8 cellular contexts compared by ENCODE assay signal in genomic region chr4:41257901-41258300, GRCh38. TPM values are rescaled to one million over a fixed set of nuclear protein-coding genes. Genes with fewer than 3 reads are reported as not detected.
A peak's percentile ranks its signal among the peaks of the same experiment; 100 is the strongest.
DNase-seq lines count a peak whose midpoint lies in the region; ATAC-seq and TF ChIP-seq lines count a peak whose summit lies in the region.

No MANE protein-coding gene starts in this region.

- no peak for TF ChIP-seq POLR2A in vagina (IDR thresholded peaks at IDR 0.05)

- TF ChIP-seq CTCF in heart right ventricle (IDR thresholded peaks at IDR 0.05) (no peak), astrocyte of the cerebellum (IDR thresholded peaks at IDR 0.05; ENCODE audit: low read depth, low read length, missing control alignments) (no peak), lung (IDR thresholded peaks at IDR 0.05; ENCODE audit: control extremely low read depth, extremely low read depth) (no peak), vagina (IDR thresholded peaks at IDR 0.05) (no peak)

- peak in 1 of 8 donors; percentile 15 for ATAC-seq in heart right ventricle
- ATAC-seq in lung (ENCODE audit: insufficient read depth, low FRiP score), result no peak
- no peak for ATAC-seq in GM18909 (IDR thresholded peaks at IDR 0.05; ENCODE audit: poor library complexity, unreplicated experiment)
- no peak for ATAC-seq in HG02938 (IDR thresholded peaks at IDR 0.05; ENCODE audit: unreplicated experiment)

- H3K27ac ChIP-seq in heart right ventricle (no peak overlapping the region), lung (ENCODE audit: low read depth in 1 of 2, low read length in 1 of 2) (no peak overlapping the region), vagina (peak overlapping the region; percentile 14)

- in situ Hi-C loops in astrocyte of the cerebellum (cut with HindIII; ENCODE audit: low sequenced_read_pairs), result no loop called here

- intact Hi-C loops in heart right ventricle (cut with DNase I) (loop anchor here in 2 of 10 donors (10.0 kb wide), 1 partner anchor 627 kb away; no protein-coding TSS in a partner anchor), cardiac septum (cut with DNase I) (loop anchor here (10.0 kb wide), 1 partner anchor 627 kb away; no protein-coding TSS in a partner anchor), vagina (cut with DNase I) (no loop called here)

- H3K27me3 ChIP-seq in heart right ventricle, result peaks cover 0 to 63% (median 20%) of the 10 kb centered on the region in 7 donors
- H3K27me3 ChIP-seq in lung (ENCODE audit: control insufficient read depth, insufficient read depth), result no peaks in the 10 kb centered on the region
- no peaks in the 10 kb centered on the region for H3K27me3 ChIP-seq in vagina

- peaks cover 0 to 8% (median 0%) of the 10 kb centered on the region in 9 donors for H3K36me3 ChIP-seq in heart right ventricle
- no peaks in the 10 kb centered on the region for H3K36me3 ChIP-seq in lung (ENCODE audit: control insufficient read depth in 2 of 2, insufficient read depth in 2 of 2, low read length in 2 of 2)
- H3K36me3 ChIP-seq in vagina, result peaks cover 0 to 7% of the 10 kb centered on the region in 2 donors

- 31 to 37% methylated on average over 11 of the region's 11 CpGs for WGBS in heart right ventricle, 2 donors
- WGBS in lung, 2 donors, result 21 to 31% methylated on average over 11 of the region's 11 CpGs

- H3K9me3 ChIP-seq in heart right ventricle, result no peaks in the 10 kb centered on the region
- H3K9me3 ChIP-seq in lung (ENCODE audit: control insufficient read depth in 2 of 2, insufficient read depth in 1 of 2, low read length in 1 of 2), result peaks cover 0 to 7% of the 10 kb centered on the region in 2 donors
- no peaks in the 10 kb centered on the region for H3K9me3 ChIP-seq in vagina

- DNase-seq in heart right ventricle (no peak), cardiac septum (ENCODE audit: low spot score) (no peak), astrocyte of the cerebellum (ENCODE audit: low read depth) (no peak), lung (ENCODE audit: low spot score) (no peak), vagina (ENCODE audit: extremely low spot score in 2 of 2) (no peak), NCI-H1694 treated with DMSO at 0.1 percent for 48 hours (lab: John Stamatoyannopoulos, UW) (no peak)

- H3K4me1 ChIP-seq in heart right ventricle (peaks cover 8 to 21% (median 16%) of the 10 kb centered on the region in 9 donors), lung (ENCODE audit: control insufficient read depth in 2 of 2, insufficient read depth in 2 of 2, low read length in 2 of 2) (peaks cover 5 to 14% of the 10 kb centered on the region in 2 donors), vagina (peaks cover 22% of the 10 kb centered on the region)

- H3K4me3 ChIP-seq in heart right ventricle, result peak overlapping the region in 9 of 10 donors; percentile 16 to 62 (median 58)
- H3K4me3 ChIP-seq in astrocyte of the cerebellum (ENCODE audit: low read depth, low read length), result peak overlapping the region; percentile 75
- peak overlapping the region; percentile 41 for H3K4me3 ChIP-seq in lung
- H3K4me3 ChIP-seq in vagina, result peak overlapping the region; percentile 45 to 55

RNA-seq across cellular contexts. Expression of gene UCHL1, which starts 1.2 kb away (rescaled TPM):
- 10 to 100 TPM in 6 of 10 donors, 1 to 10 TPM in 4; 3.2 to 75.9 (median 12.1) TPM for total RNA-seq in heart right ventricle
- 1 to 10 TPM; 7.8 to 8.5 TPM for polyA plus RNA-seq in heart right ventricle
- 76.8 TPM for total RNA-seq in cardiac septum
- total RNA-seq in lung, result 10 to 100 TPM in 1 of 2 donors, 1 to 10 TPM in 1; 6.9 to 17.2 TPM
- polyA plus RNA-seq in lung, result 10 to 100 TPM in 1 of 2 donors, 1 to 10 TPM in 1; 9.8 to 38.2 TPM
- 174 TPM for total RNA-seq in vagina

RNA-seq across cellular contexts. Expression of gene APBB2, which starts 43.6 kb away (rescaled TPM):
- total RNA-seq in heart right ventricle (10 to 100 TPM; 22.3 to 35.4 (median 27.8) TPM), cardiac septum (35.2 TPM), lung (10 to 100 TPM; 65.9 to 99.0 TPM), vagina (68.8 TPM)
- polyA plus RNA-seq in heart right ventricle (10 to 100 TPM in 1 of 2 donors, 1 to 10 TPM in 1; 5.2 to 12.0 TPM), lung (10 to 100 TPM; 13.3 to 14.9 TPM)
